ENCODE assay signal across 10 cellular contexts in the genomic region with DNA sequence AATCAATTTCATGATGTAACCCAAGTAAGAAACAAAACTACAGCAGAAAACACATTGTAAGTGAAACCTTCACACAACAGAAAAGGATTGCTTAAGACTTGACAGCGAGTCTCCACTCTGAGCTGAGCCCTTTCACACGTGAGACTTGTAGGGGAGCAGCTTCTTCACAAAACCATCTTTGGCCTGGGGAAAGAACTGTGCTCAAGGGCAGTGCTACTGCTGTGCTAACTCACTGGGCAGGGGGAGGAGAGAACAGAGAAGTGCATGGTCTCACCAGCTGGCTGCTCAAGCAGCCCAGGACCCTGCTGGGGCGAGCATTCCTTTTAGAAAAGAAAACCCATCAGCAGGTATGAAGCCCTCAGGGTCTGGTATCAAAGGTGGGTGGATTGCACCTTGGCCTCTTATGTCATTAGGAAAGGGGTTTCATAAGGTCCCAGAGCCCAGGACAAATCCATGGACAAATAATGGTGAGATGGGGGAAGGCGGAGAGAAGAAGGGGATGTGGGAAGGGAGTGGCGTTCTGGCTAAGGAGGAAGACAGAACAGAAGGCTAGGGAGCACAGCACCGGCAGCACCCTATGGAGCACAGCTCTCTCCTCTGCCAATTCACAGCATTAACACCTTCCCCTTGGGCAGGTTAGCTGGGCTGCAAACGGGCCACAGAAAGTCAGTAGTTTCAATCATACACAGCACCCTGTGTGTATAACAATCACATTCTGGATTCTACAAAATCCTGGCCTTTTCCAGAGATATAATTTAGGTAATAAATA. TPM values are rescaled to one million over a fixed set of nuclear protein-coding genes. Genes with fewer than 3 reads are reported as not detected.
DNase-seq lines count a peak whose midpoint lies in the region; ATAC-seq and TF ChIP-seq lines count a peak whose summit lies in the region.
"Had no signal": no experiment of that assay in that cellular context is flagged by ENCODE, and none has a peak within 500 bp of the region (broad histone marks: within the 10 kb centered on the region; RNA-seq: fewer than 3 reads in every experiment).

No MANE protein-coding gene starts in this region.

- ATAC-seq in natural killer cell (no peak), GM19397 (IDR thresholded peaks at IDR 0.05; ENCODE audit: unreplicated experiment) (no peak), GM21360 (IDR thresholded peaks at IDR 0.05; ENCODE audit: unreplicated experiment) (no peak)

- H3K4me3 Mint-ChIP-seq in CD14-positive monocyte (no peak overlapping the region), natural killer cell (no peak overlapping the region)
- no peak overlapping the region for H3K4me3 Mint-ChIP-seq in dendritic cell treated with granulocyte-macrophage colony-stimulating factor and Interleukin-4, amounts not matched to agents 40 ng/mL and 50 ng/mL, for 4 days

- H4K20me1 ChIP-seq in Karpas-422 (ENCODE audit: insufficient read depth, low read depth, low read length): no peaks in the 10 kb centered on the region; the same call in none of the 2 replicates

- no peaks in the 10 kb centered on the region for H3K9me2 ChIP-seq in Karpas-422 (replicated peaks; ENCODE audit: insufficient read depth, low read length)

- H3K4me3 ChIP-seq in Karpas-422 (ENCODE audit: low read length) (no peak overlapping the region), brain microvascular endothelial cell (ENCODE audit: low read depth, low read length) (no peak overlapping the region)
- H3K4me3 ChIP-seq: thoracic aorta had no signal

- in situ Hi-C loops in brain microvascular endothelial cell (cut with HindIII; ENCODE audit: low pct_ligation_motif_present, low sequenced_read_pairs): no loop called here

- DNase-seq in CD14-positive monocyte (ENCODE audit: low spot score) (no peak), Karpas-422 (no peak), natural killer cell (no peak), GDM1 (lab: John Stamatoyannopoulos, UW) (no peak), brain microvascular endothelial cell (no peak)

- H3K27ac ChIP-seq in Karpas-422 (ENCODE audit: low read length) (peak overlapping the region; percentile 36; the same call in 1 of the 2 replicates), brain microvascular endothelial cell (no peak overlapping the region)
- H3K27ac ChIP-seq: VCaP had no signal

- TF ChIP-seq CTCF in CD14-positive monocyte (IDR thresholded peaks at IDR 0.05): no peak
- no peak for TF ChIP-seq CTCF in natural killer cell (IDR thresholded peaks at IDR 0.05)
- no peak for TF ChIP-seq CTCF in brain microvascular endothelial cell (IDR thresholded peaks at IDR 0.05; ENCODE audit: low read depth, low read length, missing control alignments)

- no peak overlapping the region for H3K9ac ChIP-seq in Karpas-422 (ENCODE audit: low read length)

- intact Hi-C loops in CD14-positive monocyte (cut with micrococcal nuclease): no loop called here
- intact Hi-C loops in dendritic cell treated with granulocyte-macrophage colony-stimulating factor and Interleukin-4, amounts not matched to agents 40 ng/mL and 50 ng/mL, for 4 days (cut with micrococcal nuclease): no loop called here
- intact Hi-C loops in natural killer cell (cut with micrococcal nuclease): no loop called here

- no peak overlapping the region for H3K4me2 ChIP-seq in Karpas-422 (ENCODE audit: low read depth, low read length, poor library complexity, severe bottlenecking)

- H3K79me2 ChIP-seq in Karpas-422 (ENCODE audit: low read length): peaks cover 77% of the 10 kb centered on the region

- H2AFZ ChIP-seq in Karpas-422 (ENCODE audit: low read length): no peak overlapping the region

- H3K27me3 ChIP-seq in Karpas-422 (ENCODE audit: low read length) (no peaks in the 10 kb centered on the region), brain microvascular endothelial cell (replicated peaks) (no peaks in the 10 kb centered on the region)

- H3K36me3 Mint-ChIP-seq in CD14-positive monocyte (peaks cover 77 to 95% of the 10 kb centered on the region in 2 donors), natural killer cell (peaks cover 6% of the 10 kb centered on the region)
- peaks cover 98% of the 10 kb centered on the region for H3K36me3 Mint-ChIP-seq in dendritic cell treated with granulocyte-macrophage colony-stimulating factor and Interleukin-4, amounts not matched to agents 40 ng/mL and 50 ng/mL, for 4 days (ENCODE audit: low read depth)

- H3K9me3 Mint-ChIP-seq in CD14-positive monocyte (no peaks in the 10 kb centered on the region), natural killer cell (no peaks in the 10 kb centered on the region)
- H3K9me3 Mint-ChIP-seq in dendritic cell treated with granulocyte-macrophage colony-stimulating factor and Interleukin-4, amounts not matched to agents 40 ng/mL and 50 ng/mL, for 4 days: no peaks in the 10 kb centered on the region

- H3K27ac Mint-ChIP-seq in CD14-positive monocyte (peak overlapping the region in 6 of 7 donors; percentile 37 to 73 (median 64)), natural killer cell (peak overlapping the region; percentile 63 to 70)
- peak overlapping the region; percentile 28 for H3K27ac Mint-ChIP-seq in dendritic cell treated with granulocyte-macrophage colony-stimulating factor and Interleukin-4, amounts not matched to agents 40 ng/mL and 50 ng/mL, for 4 days

- peaks cover 49% of the 10 kb centered on the region for H3K4me1 ChIP-seq in Karpas-422 (ENCODE audit: low read length)

- no peaks in the 10 kb centered on the region for H3K9me3 ChIP-seq in Karpas-422 (ENCODE audit: low read length)
- H3K9me3 ChIP-seq: thoracic aorta had no signal

- H3K36me3 ChIP-seq in Karpas-422 (ENCODE audit: insufficient read depth, low read length) (peaks cover 46% of the 10 kb centered on the region), brain microvascular endothelial cell (replicated peaks) (peaks cover 57% of the 10 kb centered on the region)

- H3K4me1 Mint-ChIP-seq in CD14-positive monocyte (no peaks in the 10 kb centered on the region), natural killer cell (peaks cover 6 to 45% of the 10 kb centered on the region in 2 donors)
- H3K4me1 Mint-ChIP-seq in dendritic cell treated with granulocyte-macrophage colony-stimulating factor and Interleukin-4, amounts not matched to agents 40 ng/mL and 50 ng/mL, for 4 days (ENCODE audit: low read depth): peaks cover 52% of the 10 kb centered on the region

- H3K27me3 Mint-ChIP-seq in CD14-positive monocyte (ENCODE audit: low read depth in 3 of 3): peaks cover 0 to 3% (median 0%) of the 10 kb centered on the region in 3 donors
- no peaks in the 10 kb centered on the region for H3K27me3 Mint-ChIP-seq in dendritic cell treated with granulocyte-macrophage colony-stimulating factor and Interleukin-4, amounts not matched to agents 40 ng/mL and 50 ng/mL, for 4 days
- H3K27me3 Mint-ChIP-seq in natural killer cell (ENCODE audit: low read depth in 2 of 2): no peaks in the 10 kb centered on the region

RNA-seq across cellular contexts. Expression of a gene that starts 20.7 kb away (rescaled TPM):
- not detected for polyA plus RNA-seq in CD14-positive monocyte
- 0.52 and 4.5 TPM in 2 replicates for total RNA-seq in Karpas-422 (2014; rRNA removed; shearing (Covaris generic); ENCODE audit: low replicate concordance)
- total RNA-seq in natural killer cell: 1 to 10 TPM; 1.6 to 2.2 (median 1.7) TPM

RNA-seq across cellular contexts. Expression of a gene that starts 43.4 kb away (rescaled TPM):
- polyA plus RNA-seq in CD14-positive monocyte: 10 to 100 TPM; 89.5 to 97.4 TPM
- total RNA-seq in Karpas-422 (2014; rRNA removed; shearing (Covaris generic); ENCODE audit: low replicate concordance): 40.6 and 119 TPM in 2 replicates
- 10 to 100 TPM; 74.0 to 85.9 (median 77.7) TPM for total RNA-seq in natural killer cell
